17 cellular contexts compared by ENCODE assay signal in genomic region chr15:59376735-59377134, GRCh38. TPM values are rescaled to one million over a fixed set of nuclear protein-coding genes. Genes with fewer than 3 reads are reported as not detected.
DNase-seq lines count a peak whose midpoint lies in the region; ATAC-seq and TF ChIP-seq lines count a peak whose summit lies in the region.
"Had no signal": no experiment of that assay in that cellular context is flagged by ENCODE, and none has a peak within 500 bp of the region (broad histone marks: within the 10 kb centered on the region; RNA-seq: fewer than 3 reads in every experiment).

No MANE protein-coding gene starts in this region.

- H3K27me3 ChIP-seq in A673 (replicated peaks; ENCODE audit: insufficient read depth, low read depth, low read length, poor library complexity) (peaks cover 8% of the 10 kb centered on the region), WERI-Rb-1 (ENCODE audit: insufficient read depth, low read depth, severe bottlenecking) (no peaks in the 10 kb centered on the region), SJCRH30 (no peaks in the 10 kb centered on the region)
- H3K27me3 ChIP-seq: cardiac muscle cell, Peyer's patch had no signal

- no peak for DNase-seq in A673 (ENCODE audit: low spot score)
- peak; percentile 65 for DNase-seq in OCI-LY7 (ENCODE audit: low spot score)
- peak; percentile 49 for DNase-seq in fibroblast of pulmonary artery (ENCODE audit: low read depth)
- no peak for DNase-seq in WERI-Rb-1
- DNase-seq in SJCRH30, result no peak
- no peak for DNase-seq in activated CD4-positive, alpha-beta T cell treated with anti-CD3 and anti-CD28 coated beads, Interleukin-2, amount 10 ng/mL, durations not matched to agents 7 days and 5 days
- DNase-seq: activated CD4-positive, CD25-positive, alpha-beta regulatory T cell; activated T-cell treated with anti-CD3 and anti-CD28 coated beads, Interleukin-2, amount 50 U/mL, for 72 hours; CD8-positive, alpha-beta memory T cell; NCI-H146; Peyer's patch; posterior cingulate gyrus; stimulated activated CD4-positive, alpha-beta T cell treated with anti-CD3 and anti-CD28 coated beads, Interleukin-2, amount 100 ng/mL, for 48 hours had no signal

- H3K27ac Mint-ChIP-seq in activated CD4-positive, alpha-beta T cell treated with anti-CD3 and anti-CD28 coated beads, Interleukin-2, amount 10 ng/mL, durations not matched to agents 7 days and 5 days, result no peak overlapping the region
- H3K27ac Mint-ChIP-seq: activated T-cell treated with anti-CD3 and anti-CD28 coated beads, Interleukin-2, amount 50 U/mL, for 72 hours had no signal

- ATAC-seq in GM19467 (IDR thresholded peaks at IDR 0.05; ENCODE audit: unreplicated experiment), result no peak
- ATAC-seq: activated T-cell treated with anti-CD3 and anti-CD28 coated beads, Interleukin-2, amount 50 U/mL, for 72 hours had no signal

- intact Hi-C loops in A673 (cut with micrococcal nuclease; ENCODE audit: unreplicated experiment), result no loop called here
- intact Hi-C loops in OCI-LY7 (cut with micrococcal nuclease; ENCODE audit: unreplicated experiment), result loop anchor here (1.0 to 5.0 kb wide), 4 partner anchors 22 to 129 kb away; no protein-coding TSS in a partner anchor

- H3K36me3 Mint-ChIP-seq in activated CD4-positive, alpha-beta T cell treated with anti-CD3 and anti-CD28 coated beads, Interleukin-2, amount 10 ng/mL, durations not matched to agents 7 days and 5 days (ENCODE audit: low read depth), result no peaks in the 10 kb centered on the region
- H3K36me3 Mint-ChIP-seq: CD8-positive, alpha-beta memory T cell had no signal

- H2AFZ ChIP-seq in OCI-LY7 (ENCODE audit: low read length), result no peak overlapping the region

- no peaks in the 10 kb centered on the region for H4K20me1 ChIP-seq in OCI-LY7 (ENCODE audit: insufficient read depth, low read length)

- no peaks in the 10 kb centered on the region for H3K9me2 ChIP-seq in OCI-LY7 (ENCODE audit: insufficient read depth, low read length)

- CTCF ChIA-PET in A673 (lab: Charles Lee) (no interaction called here), OCI-LY7 (lab: Charles Lee; ENCODE audit: unreplicated experiment) (interaction anchor here (0.6 to 2.4 kb wide), 2 partner anchors 37 to 123 kb away, joined by 3 to 10 read pairs; no protein-coding TSS in a partner anchor)
- CTCF ChIA-PET in activated CD4-positive, alpha-beta T cell treated with anti-CD3 and anti-CD28 coated beads, Interleukin-2, amount 10 ng/mL, durations not matched to agents 7 days and 5 days (lab: Charles Lee), result interaction anchor here (0.6 kb wide), 1 partner anchor 1036 kb away, joined by 6 read pairs; no protein-coding TSS in a partner anchor

- peaks cover 43% of the 10 kb centered on the region for H3K27me3 Mint-ChIP-seq in activated CD4-positive, alpha-beta T cell treated with anti-CD3 and anti-CD28 coated beads, Interleukin-2, amount 10 ng/mL, durations not matched to agents 7 days and 5 days

- H3K4me1 ChIP-seq in A673 (ENCODE audit: insufficient read depth, low read length, poor library complexity, severe bottlenecking), result no peaks in the 10 kb centered on the region
- H3K4me1 ChIP-seq in OCI-LY7 (ENCODE audit: insufficient read depth, low read length, poor library complexity, severe bottlenecking), result peaks cover 24% of the 10 kb centered on the region
- H3K4me1 ChIP-seq in SJCRH30, result no peaks in the 10 kb centered on the region
- H3K4me1 ChIP-seq: Peyer's patch had no signal

- no TSS peak for BruUV-seq in A673 (replicated peaks; lab: Mats Ljungman, UMichigan)
- no TSS peak for BruUV-seq in OCI-LY7 (replicated peaks; lab: Mats Ljungman, UMichigan)

- H3K4me3 ChIP-seq in A673 (ENCODE audit: low read depth, low read length, poor library complexity, severe bottlenecking) (no peak overlapping the region), OCI-LY7 (ENCODE audit: low read depth, low read length, poor library complexity, severe bottlenecking) (no peak overlapping the region), fibroblast of pulmonary artery (replicated peaks; ENCODE audit: low read depth, low read length) (no peak overlapping the region), WERI-Rb-1 (ENCODE audit: low read depth, low read length) (no peak overlapping the region), SJCRH30 (no peak overlapping the region)
- H3K4me3 ChIP-seq: cardiac muscle cell, Peyer's patch had no signal

- TF ChIP-seq CTCF in A673 (conservative IDR thresholded peaks at IDR 0.05; ENCODE audit: low read depth, low read length) (0 out of 2 replicates have a peak, but pooled peaks have one; percentile 33), GM12872 (IDR thresholded peaks at IDR 0.05; ENCODE audit: insufficient read depth, low read depth, low read length) (peak; percentile 22; the same call in 1 of the 3 replicates), OCI-LY7 (conservative IDR thresholded peaks at IDR 0.05; ENCODE audit: low read length) (peak; percentile 78), fibroblast of pulmonary artery (IDR thresholded peaks at IDR 0.05; ENCODE audit: low read length, missing control alignments) (no peak), WERI-Rb-1 (IDR thresholded peaks at IDR 0.05; ENCODE audit: low read depth, low read length) (no peak)

- H3K36me3 ChIP-seq in A673 (ENCODE audit: insufficient read depth, low read length, poor library complexity, severe bottlenecking) (no peaks in the 10 kb centered on the region), OCI-LY7 (ENCODE audit: insufficient read depth, low read length) (no peaks in the 10 kb centered on the region), WERI-Rb-1 (peaks cover 2% of the 10 kb centered on the region; the same call in 1 of the 2 replicates), SJCRH30 (no peaks in the 10 kb centered on the region)
- H3K36me3 ChIP-seq: cardiac muscle cell, Peyer's patch had no signal

- H3K27ac ChIP-seq in A673 (ENCODE audit: low read depth, low read length, poor library complexity, severe bottlenecking) (no peak overlapping the region), OCI-LY7 (ENCODE audit: low read depth, low read length, poor library complexity, severe bottlenecking) (no peak overlapping the region), WERI-Rb-1 (no peak overlapping the region), SJCRH30 (no peak overlapping the region)
- H3K27ac ChIP-seq: cardiac muscle cell, HL-60, Peyer's patch had no signal

- H3K4me2 ChIP-seq in OCI-LY7 (ENCODE audit: low read length), result peak overlapping the region; percentile 27; the same call in 1 of the 2 replicates

- H3K9me3 ChIP-seq in A673 (ENCODE audit: low read depth, low read length, poor library complexity, severe bottlenecking) (no peaks in the 10 kb centered on the region), OCI-LY7 (ENCODE audit: low read length) (no peaks in the 10 kb centered on the region), WERI-Rb-1 (ENCODE audit: severe bottlenecking) (no peaks in the 10 kb centered on the region), SJCRH30 (replicated peaks) (no peaks in the 10 kb centered on the region)
- H3K9me3 ChIP-seq: Peyer's patch had no signal

- peaks cover 11% of the 10 kb centered on the region for H3K4me1 Mint-ChIP-seq in activated CD4-positive, alpha-beta T cell treated with anti-CD3 and anti-CD28 coated beads, Interleukin-2, amount 10 ng/mL, durations not matched to agents 7 days and 5 days

- H3K79me2 ChIP-seq in OCI-LY7 (ENCODE audit: insufficient read depth, low read depth, low read length), result no peaks in the 10 kb centered on the region

- POLR2A ChIA-PET in A673 (lab: Charles Lee; ENCODE audit: low non-redundant PET) (no interaction called here), OCI-LY7 (lab: Charles Lee) (interaction anchor here (4.2 kb wide), 1 partner anchor 34 kb away, joined by 37 read pairs; no protein-coding TSS in a partner anchor)
- POLR2A ChIA-PET in activated CD4-positive, alpha-beta T cell treated with anti-CD3 and anti-CD28 coated beads, Interleukin-2, amount 10 ng/mL, durations not matched to agents 7 days and 5 days (lab: Charles Lee), result no interaction called here

- H3K9me3 Mint-ChIP-seq in activated CD4-positive, alpha-beta T cell treated with anti-CD3 and anti-CD28 coated beads, Interleukin-2, amount 10 ng/mL, durations not matched to agents 7 days and 5 days, result no peaks in the 10 kb centered on the region
- H3K9me3 Mint-ChIP-seq: activated T-cell treated with anti-CD3 and anti-CD28 coated beads, Interleukin-2, amount 50 U/mL, for 72 hours; CD8-positive, alpha-beta memory T cell had no signal

- H3K4me3 Mint-ChIP-seq in activated CD4-positive, alpha-beta T cell treated with anti-CD3 and anti-CD28 coated beads, Interleukin-2, amount 10 ng/mL, durations not matched to agents 7 days and 5 days, result no peak overlapping the region
- H3K4me3 Mint-ChIP-seq: activated T-cell treated with anti-CD3 and anti-CD28 coated beads, Interleukin-2, amount 50 U/mL, for 72 hours; CD8-positive, alpha-beta memory T cell had no signal

RNA-seq across cellular contexts. Expression of gene MYO1E, which starts 4.1 kb away (rescaled TPM):
- total RNA-seq in A673 (2021), result 7.9 and 10.6 TPM in 2 replicates
- total RNA-seq in OCI-LY7 (2014; rRNA removed; shearing (Covaris generic)), result 0.72 and 1.5 TPM in 2 replicates
- 17.3 and 26.5 TPM in 2 replicates for total RNA-seq in OCI-LY7 (2022)
- total RNA-seq in SJCRH30 (2014; rRNA removed; shearing (Covaris generic)), result 116 and 176 TPM in 2 replicates
- total RNA-seq in activated CD4-positive, alpha-beta T cell treated with anti-CD3 and anti-CD28 coated beads, Interleukin-2, amount 10 ng/mL, durations not matched to agents 7 days and 5 days, result 10 to 100 TPM; 12.9 to 14.0 TPM

Comparison
In these comparisons a context has a peak if more than half of its experiments do, and no peak if none do; other contexts are left out.
1. DNase-seq: peak in OCI-LY7 (single experiment) and fibroblast of pulmonary artery (single experiment); none in A673 (single experiment), WERI-Rb-1 (single experiment), SJCRH30 (0 of 2) and activated CD4-positive, alpha-beta T cell treated with anti-CD3 and anti-CD28 coated beads, Interleukin-2, amount 10 ng/mL, durations not matched to agents 7 days and 5 days (single experiment).
2. CTCF ChIP-seq: peak in A673 (single experiment), GM12872 (single experiment) and OCI-LY7 (single experiment); none in fibroblast of pulmonary artery (single experiment) and WERI-Rb-1 (single experiment).